1 cellular context compared by ENCODE assay signal in the genomic region with DNA sequence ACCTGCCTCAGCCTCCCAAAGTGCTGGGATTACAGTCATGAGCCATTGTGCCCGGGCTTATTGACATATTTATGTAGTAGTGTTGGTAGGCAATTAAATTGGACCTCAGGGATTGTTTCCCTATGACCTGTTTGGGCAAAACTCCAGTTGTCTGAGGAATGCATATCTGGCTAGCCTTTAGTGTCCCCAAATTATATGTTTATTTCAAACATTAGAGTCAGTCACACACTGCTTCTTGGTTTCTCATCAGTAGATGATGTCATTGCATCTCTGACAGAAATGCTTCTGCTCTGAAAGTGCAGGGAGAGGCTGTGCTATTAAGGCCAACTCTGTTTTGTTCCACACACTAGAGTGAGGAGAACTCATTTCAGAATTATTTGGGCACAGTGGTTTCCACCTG.
TF ChIP-seq lines count a peak whose summit lies in the region.

No MANE protein-coding gene starts in this region.

TF ChIP-seq in IMR-90, 13 proteins besides CTCF, POLR2A, EP300 and RAD21:
- no peak for TF ChIP-seq CHD1 (IDR thresholded peaks at IDR 0.05; ENCODE audit: low read depth, low read length)
- 0 out of 2 replicates have a peak, but pooled peaks have one; percentile 8 for TF ChIP-seq BHLHE40 (IDR thresholded peaks at IDR 0.05; ENCODE audit: low read depth, low read length)
